ENCODE assay signal across 8 cellular contexts in the genomic region with DNA sequence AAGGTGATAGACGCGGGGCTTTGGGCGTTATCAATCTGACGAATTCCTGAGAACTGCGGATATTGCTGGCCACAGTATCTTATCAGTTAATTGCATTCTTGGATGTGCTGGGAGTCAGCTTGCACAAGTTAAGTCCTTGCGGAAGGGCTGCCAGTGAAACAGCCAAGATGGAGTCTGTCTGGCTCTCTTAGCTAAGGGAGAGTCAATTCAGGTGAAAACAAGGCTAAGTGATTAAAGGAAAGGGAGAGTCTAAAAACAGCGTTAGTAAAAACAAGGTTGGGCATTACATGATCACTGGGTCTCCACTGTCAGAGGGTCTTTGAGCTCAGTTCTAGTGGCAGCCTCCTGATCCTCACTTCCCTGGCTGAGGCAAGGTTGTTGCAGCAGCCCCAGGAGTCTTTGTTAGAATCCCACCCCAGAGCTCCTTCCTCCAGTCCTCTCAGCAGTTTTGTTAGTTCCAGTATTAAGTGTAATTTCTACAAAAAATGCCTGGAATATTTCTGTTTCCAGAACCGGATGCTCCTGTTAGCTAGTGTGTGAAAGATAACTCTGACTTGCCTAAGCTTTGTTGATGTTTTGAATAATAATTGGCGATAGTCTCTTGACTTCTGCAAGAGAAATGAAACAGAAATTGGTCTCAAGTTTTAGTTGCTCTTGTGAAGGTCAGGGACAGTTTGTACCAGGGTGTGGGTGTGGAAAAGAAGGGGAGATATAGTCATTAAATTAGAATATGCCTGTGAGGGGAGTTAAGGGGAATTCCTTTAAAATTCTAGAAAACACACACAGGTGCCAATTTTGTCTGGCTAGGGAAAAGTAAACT. TPM values are rescaled to one million over a fixed set of nuclear protein-coding genes. Genes with fewer than 3 reads are reported as not detected.
DNase-seq lines count a peak whose midpoint lies in the region; ATAC-seq and TF ChIP-seq lines count a peak whose summit lies in the region.

No MANE protein-coding gene starts in this region.

- H3K79me2 ChIP-seq in SK-N-SH (ENCODE audit: insufficient read depth) (peaks cover 96% of the 10 kb centered on the region), smooth muscle cell (ENCODE audit: low read depth) (peaks cover 30% of the 10 kb centered on the region)

- H2AFZ ChIP-seq in SK-N-SH (ENCODE audit: low read depth), result peak overlapping the region; percentile 53
- no peak overlapping the region for H2AFZ ChIP-seq in smooth muscle cell (ENCODE audit: low read depth)

- H3K4me1 ChIP-seq in CD4-positive, alpha-beta memory T cell (ENCODE audit: insufficient read depth, low read length), result peaks cover 99% of the 10 kb centered on the region
- H3K4me1 ChIP-seq in SK-N-SH (ENCODE audit: control insufficient read depth in 1 of 2, insufficient read depth in 2 of 2, low read depth in 1 of 2, low read length in 1 of 2) (peaks cover 24 to 60% of the 10 kb centered on the region in 2 experiments), smooth muscle cell (ENCODE audit: low read depth) (peaks cover 24% of the 10 kb centered on the region)

- TF ChIP-seq RAD21 in SK-N-SH (IDR thresholded peaks at IDR 0.05; ENCODE audit: low read length), result no peak

- 65% methylated on average over 9 of the region's 9 CpGs for WGBS in SK-N-SH (ENCODE audit: low lambda C conversion rate)
- 15% methylated on average over 9 of the region's 9 CpGs for WGBS in smooth muscle cell (ENCODE audit: low lambda C conversion rate)

- intact Hi-C loops in CD4-positive, alpha-beta memory T cell (cut with micrococcal nuclease), result loop anchor here (1.0 kb wide), 1 partner anchor 8 kb away; no protein-coding TSS in a partner anchor

- H3K27me3 ChIP-seq in CD4-positive, alpha-beta memory T cell (ENCODE audit: insufficient read depth, low read length), result no peaks in the 10 kb centered on the region
- no peaks in the 10 kb centered on the region for H3K27me3 ChIP-seq in SK-N-SH (ENCODE audit: insufficient read depth)
- H3K27me3 ChIP-seq in smooth muscle cell (ENCODE audit: low read depth), result no peaks in the 10 kb centered on the region

- peak overlapping the region; percentile 75 for H3K9ac ChIP-seq in SK-N-SH
- no peak overlapping the region for H3K9ac ChIP-seq in smooth muscle cell (ENCODE audit: low read depth)

- POLR2A ChIA-PET in CD4-positive, alpha-beta memory T cell (lab: Charles Lee; ENCODE audit: partially characterized antibody), result interaction anchor here (1.0 to 3.0 kb wide), 7 partner anchors 15 to 268 kb away, joined by 3 to 11 read pairs (median 7); partner anchors contain the start of genes HYCC2, NDUFB3, NIF3L1 and PPIL3
- POLR2A ChIA-PET in SK-N-SH (lab: Yijun Ruan, JAX), result no interaction called here

- no peaks in the 10 kb centered on the region for H3K9me2 ChIP-seq in SK-N-SH

- H3K4me1 Mint-ChIP-seq in CD4-positive, alpha-beta memory T cell, result peaks cover 78 to 91% (median 85%) of the 10 kb centered on the region in 4 donors

- H3F3A ChIP-seq in SK-N-SH (replicated peaks; ENCODE audit: insufficient read depth) (peaks cover 40% of the 10 kb centered on the region), smooth muscle cell (ENCODE audit: low read depth) (peaks cover 14% of the 10 kb centered on the region)

- H3K4me3 Mint-ChIP-seq in CD4-positive, alpha-beta memory T cell, result peak overlapping the region; percentile 86 to 100 (median 98)

- CTCF ChIA-PET in CD4-positive, alpha-beta memory T cell (lab: Charles Lee; ENCODE audit: partially characterized antibody), result interaction anchor here (1.1 to 1.4 kb wide), 3 partner anchors 54 to 220 kb away, joined by 3 to 9 read pairs (median 3); partner anchors contain the start of gene NDUFB3
- CTCF ChIA-PET in SK-N-SH (lab: Yijun Ruan, JAX), result interaction anchor here (1.1 to 1.4 kb wide), 3 partner anchors 9 to 51 kb away, joined by 3 to 5 read pairs (median 3); no protein-coding TSS in a partner anchor

- H3K4me2 ChIP-seq in SK-N-SH (peak overlapping the region; percentile 76), smooth muscle cell (peak overlapping the region; percentile 69)

- no peaks in the 10 kb centered on the region for H3K27me3 Mint-ChIP-seq in CD4-positive, alpha-beta memory T cell

- no peak for TF ChIP-seq CTCF in SK-N-SH (IDR thresholded peaks at IDR 0.05)
- TF ChIP-seq CTCF in fibroblast of pulmonary artery (IDR thresholded peaks at IDR 0.05; ENCODE audit: low read length, missing control alignments), result no peak
- no peak for TF ChIP-seq CTCF in smooth muscle cell (IDR thresholded peaks at IDR 0.05; ENCODE audit: borderline replicate concordance, insufficient read depth, poor library complexity, severe bottlenecking)

- H3K36me3 ChIP-seq in CD4-positive, alpha-beta memory T cell (ENCODE audit: insufficient read depth, low read length), result no peaks in the 10 kb centered on the region
- H3K36me3 ChIP-seq in SK-N-SH (replicated peaks in 1 of 2; ENCODE audit: control insufficient read depth in 1 of 2, insufficient read depth in 2 of 2, low read length in 1 of 2) (peaks cover 0 to 2% of the 10 kb centered on the region in 2 experiments), smooth muscle cell (ENCODE audit: low read depth) (no peaks in the 10 kb centered on the region)

- H3K4me3 ChIP-seq in CD4-positive, alpha-beta memory T cell (ENCODE audit: low read length in 2 of 2), result peak overlapping the region; percentile 25 to 62
- 0 out of 4 replicates have a peak overlapping the region, but pooled peaks of 1 of the 2 experiments have one; percentile 12 for H3K4me3 ChIP-seq in SK-N-SH (ENCODE audit: low read depth in 2 of 2, low read length in 1 of 2)
- peak overlapping the region; percentile 21 for H3K4me3 ChIP-seq in fibroblast of pulmonary artery (replicated peaks; ENCODE audit: low read depth, low read length)
- no peak overlapping the region for H3K4me3 ChIP-seq in smooth muscle cell

- no peak for TF ChIP-seq EP300 in SK-N-SH (IDR thresholded peaks at IDR 0.05; ENCODE audit: borderline replicate concordance in 1 of 2, low read depth in 1 of 2, low read length in 1 of 2)

- H4K20me1 ChIP-seq in SK-N-SH (ENCODE audit: insufficient read depth), result no peaks in the 10 kb centered on the region
- H4K20me1 ChIP-seq in smooth muscle cell (ENCODE audit: low read depth), result peaks cover under 1% of the 10 kb centered on the region

- peak; percentile 30 for ATAC-seq in GM21529 (IDR thresholded peaks at IDR 0.05; ENCODE audit: unreplicated experiment)
- ATAC-seq in HG03097 (IDR thresholded peaks at IDR 0.05; ENCODE audit: low FRiP score, unreplicated experiment), result no peak

- H3K27ac ChIP-seq in CD4-positive, alpha-beta memory T cell (ENCODE audit: low read depth, low read length), result peak overlapping the region; percentile 91
- H3K27ac ChIP-seq in SK-N-SH (ENCODE audit: low read depth in 2 of 2, low read length in 1 of 2) (peak overlapping the region; percentile 53 to 96; a peak in 3 of 4 replicates), smooth muscle cell (ENCODE audit: low read depth) (peak overlapping the region; percentile 84)

- H3K9me3 Mint-ChIP-seq in CD4-positive, alpha-beta memory T cell, result no peaks in the 10 kb centered on the region

- DNase-seq in CD4-positive, alpha-beta memory T cell, result peak in 3 of 5 donors; percentile 8 to 59 (median 9)
- DNase-seq in SK-N-SH, result no peak
- DNase-seq in fibroblast of pulmonary artery (ENCODE audit: low read depth), result peak; percentile 76
- no peak for DNase-seq in smooth muscle cell (lab: John Stamatoyannopoulos, UW; ENCODE audit: unreplicated experiment)
- DNase-seq in putamen (ENCODE audit: low spot score), result no peak
- no peak for DNase-seq in SKM-1 treated with dmso at 0.1 percent for 144 hours (lab: John Stamatoyannopoulos, UW; ENCODE audit: unreplicated experiment)

- H3K27ac Mint-ChIP-seq in CD4-positive, alpha-beta memory T cell, result peak overlapping the region; percentile 95 to 100 (median 99)

- H3K36me3 Mint-ChIP-seq in CD4-positive, alpha-beta memory T cell, result peaks cover 36 to 45% of the 10 kb centered on the region in 2 donors

- no peaks in the 10 kb centered on the region for H3K9me3 ChIP-seq in CD4-positive, alpha-beta memory T cell (ENCODE audit: control insufficient read depth in 1 of 2, low read length in 2 of 2)
- H3K9me3 ChIP-seq in SK-N-SH (no peaks in the 10 kb centered on the region), smooth muscle cell (replicated peaks; ENCODE audit: low read depth) (no peaks in the 10 kb centered on the region)

TF ChIP-seq in SK-N-SH, 30 proteins besides CTCF, POLR2A, EP300 and RAD21 (continues in another document):
- TF ChIP-seq MXI1 (IDR thresholded peaks at IDR 0.05; ENCODE audit: low read depth, low read length) (no peak), TAF1 (IDR thresholded peaks at IDR 0.05; ENCODE audit: borderline replicate concordance, low read depth, low read length) (no peak), ELF1 (IDR thresholded peaks at IDR 0.05) (no peak), MAX (IDR thresholded peaks at IDR 0.05; ENCODE audit: low read depth) (no peak)

RNA-seq across cellular contexts. Expression of gene CFLAR, which starts 10.6 kb away (rescaled TPM):
- 100 to 1,000 TPM; 222 to 235 TPM for total RNA-seq in CD4-positive, alpha-beta memory T cell
- 100 to 1,000 TPM; 127 to 155 TPM for polyA plus RNA-seq in CD4-positive, alpha-beta memory T cell
- 23.7 and 32.6 TPM in 2 replicates for polyA plus RNA-seq in SK-N-SH (2012; rRNA removed)
- polyA plus RNA-seq in SK-N-SH (2012; cell fraction: cytosol; rRNA removed), result 23.3 and 30.1 TPM in 2 replicates
- 63.1 and 81.3 TPM in 2 replicates for polyA plus RNA-seq in SK-N-SH (2012; cell fraction: nucleus; rRNA removed)
- 27.1 and 42.5 TPM in 2 replicates for total RNA-seq in smooth muscle cell
- polyA plus RNA-seq in smooth muscle cell, result 16.0 and 24.0 TPM in 2 replicates

RNA-seq across cellular contexts. Expression of gene NDUFB3, which starts 54.7 kb away (rescaled TPM):
- 10 to 100 TPM; 48.7 to 53.6 TPM for total RNA-seq in CD4-positive, alpha-beta memory T cell
- polyA plus RNA-seq in CD4-positive, alpha-beta memory T cell, result 100 to 1,000 TPM; 261 to 298 TPM
- 55.9 and 73.7 TPM in 2 replicates for polyA plus RNA-seq in SK-N-SH (2012; rRNA removed)
- 102 and 168 TPM in 2 replicates for polyA plus RNA-seq in SK-N-SH (2012; cell fraction: cytosol; rRNA removed)
- 7.4 and 21.1 TPM in 2 replicates for polyA plus RNA-seq in SK-N-SH (2012; cell fraction: nucleus; rRNA removed)
- total RNA-seq in smooth muscle cell, result 88.6 and 89.0 TPM in 2 replicates
- polyA plus RNA-seq in smooth muscle cell, result 201 and 216 TPM in 2 replicates

RNA-seq across cellular contexts. Expression of gene HYCC2, which starts 55.0 kb away (rescaled TPM):
- 10 to 100 TPM; 33.1 to 36.4 TPM for total RNA-seq in CD4-positive, alpha-beta memory T cell
- polyA plus RNA-seq in CD4-positive, alpha-beta memory T cell, result 10 to 100 TPM; 23.5 to 25.2 TPM
- polyA plus RNA-seq in SK-N-SH (2012; rRNA removed) (1.2 and 1.8 TPM in 2 replicates), smooth muscle cell (3.6 and 6.3 TPM in 2 replicates)
- 1.5 TPM in 2 replicates for polyA plus RNA-seq in SK-N-SH (2012; cell fraction: cytosol; rRNA removed)
- polyA plus RNA-seq in SK-N-SH (2012; cell fraction: nucleus; rRNA removed), result 1.7 and 3.5 TPM in 2 replicates
- 15.1 and 17.9 TPM in 2 replicates for total RNA-seq in smooth muscle cell

RNA-seq across cellular contexts. Expression of gene CASP10, which starts 56.4 kb away (rescaled TPM):
- total RNA-seq in CD4-positive, alpha-beta memory T cell, result 10 to 100 TPM; 30.6 to 36.6 TPM
- 10 to 100 TPM; 15.3 to 15.5 TPM for polyA plus RNA-seq in CD4-positive, alpha-beta memory T cell
- 0.12 and 0.31 TPM in 2 replicates for polyA plus RNA-seq in SK-N-SH (2012; rRNA removed)
- polyA plus RNA-seq in SK-N-SH (2012; cell fraction: cytosol; rRNA removed), result 0.17 and 0.21 TPM in 2 replicates
- polyA plus RNA-seq in SK-N-SH (2012; cell fraction: nucleus; rRNA removed), result 0.11 and 0.74 TPM in 2 replicates
- 0.36 and 0.90 TPM in 2 replicates for total RNA-seq in smooth muscle cell
- polyA plus RNA-seq in smooth muscle cell, result 0.86 and 1.1 TPM in 2 replicates

Comparison
In these comparisons a context has a peak if more than half of its experiments do, and no peak if none do; other contexts are left out.
1. DNase-seq: peak in CD4-positive, alpha-beta memory T cell (3 of 5) and fibroblast of pulmonary artery (single experiment); none in SK-N-SH (single experiment), smooth muscle cell (single experiment), putamen (single experiment) and SKM-1 treated with dmso at 0.1 percent for 144 hours (single experiment).
2. Peak in every context shown above with its lines, with median percentiles within 50 percentile points of each other: H3K27ac ChIP-seq.